Comparison of ENCODE assay signal across 12 cellular contexts in genomic region chr3:33146791-33147445, GRCh38. TPM values are rescaled to one million over a fixed set of nuclear protein-coding genes. Genes with fewer than 3 reads are reported as not detected.
DNase-seq lines count a peak whose midpoint lies in the region; ATAC-seq and TF ChIP-seq lines count a peak whose summit lies in the region.
"Had no signal": no experiment of that assay in that cellular context is flagged by ENCODE, and none has a peak within 500 bp of the region (broad histone marks: within the 10 kb centered on the region; RNA-seq: fewer than 3 reads in every experiment).

No MANE protein-coding gene starts in this region.

- H3K27ac Mint-ChIP-seq in activated naive CD4-positive, alpha-beta T cell treated with anti-CD3 and anti-CD28 coated beads, Interleukin-2, amount 10 ng/mL, durations not matched to agents 7 days and 5 days, result no peak overlapping the region

- H3K27me3 Mint-ChIP-seq in activated naive CD4-positive, alpha-beta T cell treated with anti-CD3 and anti-CD28 coated beads, Interleukin-2, amount 10 ng/mL, durations not matched to agents 7 days and 5 days, result peaks cover 16% of the 10 kb centered on the region
- H3K27me3 Mint-ChIP-seq: naive B cell had no signal

- H3K4me1 ChIP-seq in HEK293 (ENCODE audit: control insufficient read depth, insufficient read depth, low read length) (0 out of 2 replicates have a peak, but pooled peaks cover 4% of the 10 kb centered on the region), SJCRH30 (peaks cover 20% of the 10 kb centered on the region)
- H3K4me1 ChIP-seq: SJSA1 had no signal

- no peaks in the 10 kb centered on the region for H3K4me1 Mint-ChIP-seq in activated naive CD4-positive, alpha-beta T cell treated with anti-CD3 and anti-CD28 coated beads, Interleukin-2, amount 10 ng/mL, durations not matched to agents 7 days and 5 days

- CTCF ChIA-PET in HEK293 (lab: Yijun Ruan, JAX), result interaction anchor here (0.6 to 1.2 kb wide), 5 partner anchors 9 to 639 kb away, joined by 3 to 4 read pairs (median 3); no protein-coding TSS in a partner anchor
- CTCF ChIA-PET in activated naive CD4-positive, alpha-beta T cell treated with anti-CD3 and anti-CD28 coated beads, Interleukin-2, amount 10 ng/mL, durations not matched to agents 7 days and 5 days (lab: Charles Lee), result interaction anchor here (1.4 kb wide), 1 partner anchor 11 kb away, joined by 4 read pairs; no protein-coding TSS in a partner anchor

- H3K36me3 Mint-ChIP-seq in activated naive CD4-positive, alpha-beta T cell treated with anti-CD3 and anti-CD28 coated beads, Interleukin-2, amount 10 ng/mL, durations not matched to agents 7 days and 5 days, result peaks cover 1% of the 10 kb centered on the region

- no peak for ATAC-seq in HG03457 (IDR thresholded peaks at IDR 0.05; ENCODE audit: unreplicated experiment)
- ATAC-seq in GM19328 (IDR thresholded peaks at IDR 0.05; ENCODE audit: unreplicated experiment), result no peak

- no peaks in the 10 kb centered on the region for H3K27me3 ChIP-seq in SJCRH30
- H3K27me3 ChIP-seq: SJSA1 had no signal

- DNase-seq in SJCRH30 (peak; percentile 82 to 94), fibroblast of mammary gland (ENCODE audit: low read depth) (peak; percentile 65), renal cortical epithelial cell (ENCODE audit: low read depth) (peak; percentile 21), T-helper 1 cell (no peak)
- no peak for DNase-seq in activated naive CD4-positive, alpha-beta T cell treated with anti-CD3 and anti-CD28 coated beads, Interleukin-2, amount 10 ng/mL, durations not matched to agents 7 days and 5 days
- DNase-seq: GDM1, naive B cell had no signal

- POLR2A ChIA-PET in HEK293 (lab: Yijun Ruan, JAX), result interaction anchor here (1.2 kb wide), 1 partner anchor 15 kb away, joined by 3 read pairs; no protein-coding TSS in a partner anchor

- H3K36me3 ChIP-seq in HEK293 (ENCODE audit: control insufficient read depth in 2 of 2, insufficient read depth in 1 of 2, low read length in 2 of 2) (peaks cover 4 to 14% of the 10 kb centered on the region in 2 experiments; a peak in 2 of 3 replicates), SJCRH30 (no peaks in the 10 kb centered on the region)

- no peak for TF ChIP-seq CTCF in HEK293 (tag by site-specific recombination; IDR thresholded peaks at IDR 0.05)
- TF ChIP-seq CTCF in fibroblast of mammary gland (conservative IDR thresholded peaks at IDR 0.05; ENCODE audit: control insufficient read depth, insufficient read depth, low read depth, low read length), result no peak

- H3K9me3 ChIP-seq in HEK293 (ENCODE audit: control insufficient read depth, insufficient read depth, low read depth, low read length), result no peaks in the 10 kb centered on the region
- H3K9me3 ChIP-seq in SJCRH30 (replicated peaks), result no peaks in the 10 kb centered on the region
- H3K9me3 ChIP-seq: SJSA1 had no signal

- no peaks in the 10 kb centered on the region for H3K9me3 Mint-ChIP-seq in activated naive CD4-positive, alpha-beta T cell treated with anti-CD3 and anti-CD28 coated beads, Interleukin-2, amount 10 ng/mL, durations not matched to agents 7 days and 5 days
- H3K9me3 Mint-ChIP-seq: naive B cell had no signal

- H3K27ac ChIP-seq in HEK293 (ENCODE audit: extremely low read depth, low read depth, low read length) (no peak overlapping the region), SJCRH30 (peak overlapping the region; percentile 57)
- H3K27ac ChIP-seq: epithelial cell of prostate, SJSA1 had no signal

- H3K4me3 ChIP-seq in HEK293 (ENCODE audit: low read depth, low read length) (no peak overlapping the region), SJCRH30 (no peak overlapping the region), fibroblast of mammary gland (ENCODE audit: control insufficient read depth, low read depth, low read length) (no peak overlapping the region)
- H3K4me3 ChIP-seq: SJSA1 had no signal

- no peak overlapping the region for H3K4me3 Mint-ChIP-seq in activated naive CD4-positive, alpha-beta T cell treated with anti-CD3 and anti-CD28 coated beads, Interleukin-2, amount 10 ng/mL, durations not matched to agents 7 days and 5 days

TF ChIP-seq in HEK293, 187 proteins besides CTCF, POLR2A, EP300 and RAD21 (continues in another document):
- TF ChIP-seq ZNF600 (tag by site-specific recombination; IDR thresholded peaks at IDR 0.05), result peak; percentile 38; the same call in 1 of the 2 replicates
- peak; percentile 84 for TF ChIP-seq FEZF1 (tag by site-specific recombination; IDR thresholded peaks at IDR 0.05)
- TF ChIP-seq ZNF645 (tag by site-specific recombination; IDR thresholded peaks at IDR 0.05), result no peak
- no peak for TF ChIP-seq ZNF146 (tag by site-specific recombination; IDR thresholded peaks at IDR 0.05)
- no peak for TF ChIP-seq ZNF214 (tag by site-specific recombination; IDR thresholded peaks at IDR 0.05; ENCODE audit: borderline replicate concordance)
- peak; percentile 90 for TF ChIP-seq PRDM6 (tag by site-specific recombination; IDR thresholded peaks at IDR 0.05)
- no peak for TF ChIP-seq ZNF701 (tag by site-specific recombination; IDR thresholded peaks at IDR 0.05)
- TF ChIP-seq ZNF423 (tag by site-specific recombination; IDR thresholded peaks at IDR 0.05), result no peak
- peak; percentile 24; the same call in 1 of the 2 replicates for TF ChIP-seq OSR2 (tag by site-specific recombination; IDR thresholded peaks at IDR 0.05)
- no peak for TF ChIP-seq HOXC10 (CRISPR knock-in tag; IDR thresholded peaks at IDR 0.05)
- TF ChIP-seq ZNF311 (tag by site-specific recombination; IDR thresholded peaks at IDR 0.05; ENCODE audit: borderline replicate concordance), result no peak
- TF ChIP-seq ZNF843 (tag by site-specific recombination; IDR thresholded peaks at IDR 0.05), result peak; percentile 58
- TF ChIP-seq SP2 (tag by site-specific recombination; IDR thresholded peaks at IDR 0.05), result no peak
- peak; percentile 70; the same call in 1 of the 2 replicates for TF ChIP-seq ZBTB44 (tag by site-specific recombination; IDR thresholded peaks at IDR 0.05)
- TF ChIP-seq GLI2 (tag by site-specific recombination; IDR thresholded peaks at IDR 0.05; ENCODE audit: borderline replicate concordance, low read depth), result no peak
- TF ChIP-seq ZNF777 (tag by site-specific recombination; IDR thresholded peaks at IDR 0.05; ENCODE audit: borderline replicate concordance), result no peak

RNA-seq across cellular contexts. Expression of gene CRTAP, which starts 33.1 kb away (rescaled TPM):
- total RNA-seq in SJCRH30 (2014; rRNA removed; shearing (Covaris generic)), result 107 TPM in 2 replicates
- total RNA-seq in renal cortical epithelial cell, result 99.3 and 210 TPM in 2 replicates

RNA-seq across cellular contexts. Expression of gene GLB1, which starts 50.0 kb away (rescaled TPM):
- total RNA-seq in SJCRH30 (2014; rRNA removed; shearing (Covaris generic)), result 24.0 and 35.8 TPM in 2 replicates
- total RNA-seq in renal cortical epithelial cell, result 93.3 and 156 TPM in 2 replicates

RNA-seq across cellular contexts. Expression of gene TMPPE, which starts 50.0 kb away (rescaled TPM):
- 2.9 and 3.2 TPM in 2 replicates for total RNA-seq in SJCRH30 (2014; rRNA removed; shearing (Covaris generic))
- 6.4 and 18.2 TPM in 2 replicates for total RNA-seq in renal cortical epithelial cell

Comparison
In these comparisons a context has a peak if more than half of its experiments do, and no peak if none do; other contexts are left out.
1. DNase-seq: peak in SJCRH30 (2 of 2), fibroblast of mammary gland (single experiment) and renal cortical epithelial cell (single experiment); none in T-helper 1 cell (0 of 5) and activated naive CD4-positive, alpha-beta T cell treated with anti-CD3 and anti-CD28 coated beads, Interleukin-2, amount 10 ng/mL, durations not matched to agents 7 days and 5 days (single experiment).